In the genomic region with DNA sequence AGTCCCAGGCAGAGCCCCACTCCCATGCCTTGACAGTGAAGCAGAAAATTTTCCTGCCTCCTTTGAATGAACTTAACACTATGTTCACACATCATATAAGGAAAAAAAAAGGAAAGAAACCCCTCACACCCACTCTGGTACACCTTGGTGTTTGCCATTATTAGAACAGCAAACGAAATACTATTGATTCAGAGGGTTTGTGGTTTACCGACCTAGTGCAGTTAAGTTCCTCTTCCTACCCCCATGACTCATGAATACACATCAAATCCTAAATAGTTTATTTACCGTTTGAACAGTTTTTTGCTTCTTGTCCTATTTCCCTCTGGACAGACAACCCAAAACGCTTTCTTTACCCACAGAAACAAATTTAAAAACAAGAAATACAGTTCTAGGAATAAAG, we compare ENCODE assay signal across 14 cellular contexts.
DNase-seq lines count a peak whose midpoint lies in the region; ATAC-seq and TF ChIP-seq lines count a peak whose summit lies in the region.
"Had no signal": no experiment of that assay in that cellular context is flagged by ENCODE, and none has a peak within 500 bp of the region (broad histone marks: within the 10 kb centered on the region; RNA-seq: fewer than 3 reads in every experiment).

No MANE protein-coding gene starts in this region.

- peaks cover 5 to 11% of the 10 kb centered on the region in 2 donors for H3K4me1 Mint-ChIP-seq in stimulated activated naive B cell treated with anti-CD40 and anti-IgM and Interleukin-4, amounts not matched to agents 10 μg/mL and 1 μg/mL and 100 μg/mL, for 72 hours
- no peaks in the 10 kb centered on the region for H3K4me1 Mint-ChIP-seq in Calu3 (ENCODE audit: low read depth, unreplicated experiment)
- H3K4me1 Mint-ChIP-seq: activated T-helper 17 cell treated with anti-CD3 and anti-CD28 coated beads, Interleukin-2, amount 50 U/mL, for 72 hours had no signal

- ATAC-seq in stimulated activated naive B cell treated with anti-CD40 and anti-IgM and Interleukin-4, amounts not matched to agents 10 μg/mL and 1 μg/mL and 100 μg/mL, for 72 hours (replicated peaks), result peak; percentile 90 to 93
- ATAC-seq: activated T-helper 17 cell treated with anti-CD3 and anti-CD28 coated beads, Interleukin-2, amount 50 U/mL, for 72 hours; Panc1 had no signal

- H3K4me1 ChIP-seq in uterus, result no peaks in the 10 kb centered on the region
- H3K4me1 ChIP-seq: suprapubic skin had no signal

- TF ChIP-seq POLR2A in uterus (IDR thresholded peaks at IDR 0.05), result no peak

- CTCF ChIA-PET in Calu3 (lab: Charles Lee), result no interaction called here

- H3K36me3 ChIP-seq in uterus, result no peaks in the 10 kb centered on the region
- H3K36me3 ChIP-seq: suprapubic skin had no signal

- peak; percentile 40 for DNase-seq in NCI-H146 (lab: John Stamatoyannopoulos, UW)
- no peak for DNase-seq in NCI-H146 treated with DMSO at 0.1 percent for 48 hours (lab: John Stamatoyannopoulos, UW; ENCODE audit: unreplicated experiment)
- peak; percentile 58 for DNase-seq in LHCN-M2 (ENCODE audit: low read depth)
- DNase-seq in SIG-M5 (lab: John Stamatoyannopoulos, UW), result peak; percentile 6
- no peak for DNase-seq in stimulated activated naive B cell treated with anti-CD40 and anti-IgM and Interleukin-4, amounts not matched to agents 10 μg/mL and 1 μg/mL and 100 μg/mL, for 72 hours
- no peak for DNase-seq in Calu3
- no peak for DNase-seq in NCI-H748 (lab: John Stamatoyannopoulos, UW; ENCODE audit: unreplicated experiment)
- DNase-seq in uterus, result no peak
- DNase-seq: anterior cingulate cortex, nucleus accumbens had no signal

- intact Hi-C loops in Calu3 (cut with micrococcal nuclease; ENCODE audit: unreplicated experiment), result no loop called here
- intact Hi-C loops in uterus (cut with DNase I; ENCODE audit: low total_unique reads), result no loop called here

- no TSS peak for BruUV-seq in Calu3 (replicated peaks; lab: Mats Ljungman, UMichigan)

- no peaks in the 10 kb centered on the region for H3K9me3 ChIP-seq in uterus
- H3K9me3 ChIP-seq: suprapubic skin had no signal

- H3K4me3 ChIP-seq in uterus, result no peak overlapping the region
- H3K4me3 ChIP-seq: suprapubic skin had no signal

- no peaks in the 10 kb centered on the region for H3K27me3 ChIP-seq in uterus

- no peak for TF ChIP-seq CTCF in Calu3 (IDR thresholded peaks at IDR 0.05; ENCODE audit: unreplicated experiment)
- TF ChIP-seq CTCF in uterus (IDR thresholded peaks at IDR 0.05), result no peak

- H3K9me3 Mint-ChIP-seq in stimulated activated naive B cell treated with anti-CD40 and anti-IgM and Interleukin-4, amounts not matched to agents 10 μg/mL and 1 μg/mL and 100 μg/mL, for 72 hours, result no peaks in the 10 kb centered on the region
- no peaks in the 10 kb centered on the region for H3K9me3 Mint-ChIP-seq in Calu3 (ENCODE audit: low read depth, unreplicated experiment)
- H3K9me3 Mint-ChIP-seq: activated T-helper 17 cell treated with anti-CD3 and anti-CD28 coated beads, Interleukin-2, amount 50 U/mL, for 72 hours had no signal

- H3K27me3 Mint-ChIP-seq in stimulated activated naive B cell treated with anti-CD40 and anti-IgM and Interleukin-4, amounts not matched to agents 10 μg/mL and 1 μg/mL and 100 μg/mL, for 72 hours, result peaks cover 0 to 6% of the 10 kb centered on the region in 2 donors
- H3K27me3 Mint-ChIP-seq in Calu3 (ENCODE audit: unreplicated experiment), result no peaks in the 10 kb centered on the region

- H3K27ac Mint-ChIP-seq in stimulated activated naive B cell treated with anti-CD40 and anti-IgM and Interleukin-4, amounts not matched to agents 10 μg/mL and 1 μg/mL and 100 μg/mL, for 72 hours, result no peak overlapping the region
- no peak overlapping the region for H3K27ac Mint-ChIP-seq in Calu3 (ENCODE audit: unreplicated experiment)
- H3K27ac Mint-ChIP-seq: activated T-helper 17 cell treated with anti-CD3 and anti-CD28 coated beads, Interleukin-2, amount 50 U/mL, for 72 hours had no signal

- H3K4me3 Mint-ChIP-seq in stimulated activated naive B cell treated with anti-CD40 and anti-IgM and Interleukin-4, amounts not matched to agents 10 μg/mL and 1 μg/mL and 100 μg/mL, for 72 hours, result no peak overlapping the region
- no peak overlapping the region for H3K4me3 Mint-ChIP-seq in Calu3 (ENCODE audit: low read depth, unreplicated experiment)
- H3K4me3 Mint-ChIP-seq: activated T-helper 17 cell treated with anti-CD3 and anti-CD28 coated beads, Interleukin-2, amount 50 U/mL, for 72 hours had no signal

- no peaks in the 10 kb centered on the region for H3K36me3 Mint-ChIP-seq in stimulated activated naive B cell treated with anti-CD40 and anti-IgM and Interleukin-4, amounts not matched to agents 10 μg/mL and 1 μg/mL and 100 μg/mL, for 72 hours
- H3K36me3 Mint-ChIP-seq in Calu3 (ENCODE audit: insufficient read depth, unreplicated experiment), result no peaks in the 10 kb centered on the region

- no peak overlapping the region for H3K27ac ChIP-seq in uterus
- H3K27ac ChIP-seq: 22Rv1, suprapubic skin had no signal

Comparison
In these comparisons a context has a peak if more than half of its experiments do, and no peak if none do; other contexts are left out.
1. DNase-seq: peak in NCI-H146 (single experiment), LHCN-M2 (single experiment) and SIG-M5 (single experiment); none in NCI-H146 treated with DMSO at 0.1 percent for 48 hours (single experiment), stimulated activated naive B cell treated with anti-CD40 and anti-IgM and Interleukin-4, amounts not matched to agents 10 μg/mL and 1 μg/mL and 100 μg/mL, for 72 hours (single experiment), Calu3 (single experiment), NCI-H748 (single experiment) and uterus (0 of 2).